Comparison of ENCODE assay signal across 7 cellular contexts in the genomic region with DNA sequence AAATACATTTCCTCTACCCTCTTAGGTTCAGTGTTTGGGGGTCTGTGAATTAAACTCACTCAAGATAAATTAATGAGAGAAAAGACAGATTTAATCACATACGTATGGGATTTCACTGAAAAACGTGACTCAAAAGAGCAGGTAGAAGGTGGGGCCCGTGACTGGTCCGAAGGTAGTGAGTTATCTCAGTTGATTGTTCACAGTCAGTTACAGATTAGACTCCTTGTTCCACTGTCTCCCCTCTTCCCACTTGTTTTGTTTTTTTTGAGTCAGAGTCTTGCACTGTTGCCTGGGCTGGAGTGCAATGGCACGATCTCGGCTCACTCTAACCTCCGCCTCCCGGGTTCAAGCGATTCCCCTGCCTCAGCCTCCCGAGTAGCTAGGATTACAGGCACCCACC.
DNase-seq lines count a peak whose midpoint lies in the region; ATAC-seq and TF ChIP-seq lines count a peak whose summit lies in the region.
"Not testable (repeated sequence)": the region's sequence is repeated elsewhere in the genome, so short reads cannot be mapped to it uniquely, and the experiment has no call there.

No MANE protein-coding gene starts in this region.

- CTCF ChIA-PET in activated CD8-positive, alpha-beta T cell treated with anti-CD3 and anti-CD28 coated beads for 36 hours (lab: Charles Lee) = interaction anchor here (1.0 to 3.7 kb wide), 9 partner anchors 8 to 110 kb away, joined by 3 to 44 read pairs (median 11); no protein-coding TSS in a partner anchor

- ATAC-seq in activated CD8-positive, alpha-beta T cell treated with anti-CD3 and anti-CD28 coated beads for 36 hours = peak; percentile 9

- H3K36me3 ChIP-seq in SJCRH30, left ventricle myocardium inferior, neutrophil: not testable (repeated sequence)

- H3K4me1 ChIP-seq in SJCRH30 = peaks cover 59% of the 10 kb centered on the region
- H3K4me1 ChIP-seq in left ventricle myocardium inferior = peaks cover 96% of the 10 kb centered on the region
- H3K4me1 ChIP-seq in neutrophil (ENCODE audit: control insufficient read depth in 1 of 2, insufficient read depth in 1 of 2, low read depth in 1 of 2, low read length in 1 of 2) = peaks cover 100% of the 10 kb centered on the region in 2 experiments

- H3K4me3 Mint-ChIP-seq in activated CD8-positive, alpha-beta T cell treated with anti-CD3 and anti-CD28 coated beads for 36 hours = peak overlapping the region; percentile 56
- H3K4me3 Mint-ChIP-seq in activated naive CD8-positive, alpha-beta T cell = peak overlapping the region; percentile 91

- H3K27me3 Mint-ChIP-seq in activated CD8-positive, alpha-beta T cell treated with anti-CD3 and anti-CD28 coated beads for 36 hours; activated naive CD8-positive, alpha-beta T cell: not testable (repeated sequence)

- intact Hi-C loops in activated CD8-positive, alpha-beta T cell treated with anti-CD3 and anti-CD28 coated beads for 36 hours (cut with micrococcal nuclease); left ventricle myocardium inferior (cut with micrococcal nuclease): not testable (repeated sequence)

- not testable (repeated sequence) for TF ChIP-seq CTCF in GM12875 (IDR thresholded peaks at IDR 0.05; ENCODE audit: borderline replicate concordance, insufficient read depth, low read depth, low read length); activated CD8-positive, alpha-beta T cell treated with anti-CD3 and anti-CD28 coated beads for 36 hours (IDR thresholded peaks at IDR 0.05); left ventricle myocardium inferior (IDR thresholded peaks at IDR 0.05; ENCODE audit: borderline replicate concordance); neutrophil (IDR thresholded peaks at IDR 0.05)

- peak overlapping the region; percentile 81 for H3K27ac ChIP-seq in SJCRH30
- peak overlapping the region; percentile 76 for H3K27ac ChIP-seq in left ventricle myocardium inferior (replicated peaks)
- peak overlapping the region; percentile 98 for H3K27ac ChIP-seq in neutrophil

- POLR2A ChIA-PET in activated CD8-positive, alpha-beta T cell treated with anti-CD3 and anti-CD28 coated beads for 36 hours (lab: Charles Lee) = interaction anchor here (0.6 to 15.9 kb wide), 12 partner anchors 9 to 70 kb away, joined by 3 to 410 read pairs (median 10); no protein-coding TSS in a partner anchor

- H3K9me3 ChIP-seq in SJCRH30 (replicated peaks); left ventricle myocardium inferior (replicated peaks); neutrophil: not testable (repeated sequence)

- H3K27ac Mint-ChIP-seq in activated CD8-positive, alpha-beta T cell treated with anti-CD3 and anti-CD28 coated beads for 36 hours = peak overlapping the region; percentile 94
- H3K27ac Mint-ChIP-seq in activated naive CD8-positive, alpha-beta T cell = peak overlapping the region; percentile 100

- peaks cover 98% of the 10 kb centered on the region for H3K4me1 Mint-ChIP-seq in activated CD8-positive, alpha-beta T cell treated with anti-CD3 and anti-CD28 coated beads for 36 hours (ENCODE audit: low read depth)
- peaks cover 97% of the 10 kb centered on the region for H3K4me1 Mint-ChIP-seq in activated naive CD8-positive, alpha-beta T cell (ENCODE audit: low read depth)

- not testable (repeated sequence) for DNase-seq in SJCRH30, left ventricle myocardium inferior
- peak; percentile 74 for DNase-seq in activated CD8-positive, alpha-beta T cell treated with anti-CD3 and anti-CD28 coated beads for 36 hours
- peak; percentile 64 for DNase-seq in stimulated activated naive CD4-positive, alpha-beta T cell treated with Interleukin-2 at 50 U/mL for 16 hours (lab: John Stamatoyannopoulos, UW)

- H3K36me3 Mint-ChIP-seq in activated CD8-positive, alpha-beta T cell treated with anti-CD3 and anti-CD28 coated beads for 36 hours (ENCODE audit: low read depth) = peaks cover 23% of the 10 kb centered on the region
- H3K36me3 Mint-ChIP-seq in activated naive CD8-positive, alpha-beta T cell = not testable (repeated sequence)

- not testable (repeated sequence) for H3K9me3 Mint-ChIP-seq in activated CD8-positive, alpha-beta T cell treated with anti-CD3 and anti-CD28 coated beads for 36 hours; activated naive CD8-positive, alpha-beta T cell (ENCODE audit: low read depth)

- H3K27me3 ChIP-seq in SJCRH30; left ventricle myocardium inferior (ENCODE audit: low read depth); neutrophil: not testable (repeated sequence)

- H3K4me3 ChIP-seq in GM12875 (ENCODE audit: low read depth, low read length) = peak overlapping the region; percentile 12
- not testable (repeated sequence) for H3K4me3 ChIP-seq in SJCRH30, left ventricle myocardium inferior
- H3K4me3 ChIP-seq in neutrophil (ENCODE audit: low read depth in 1 of 2, low read length in 1 of 2) = peak overlapping the region; percentile 48 to 62
